ENCODE assay signal across 19 cellular contexts in the genomic region with DNA sequence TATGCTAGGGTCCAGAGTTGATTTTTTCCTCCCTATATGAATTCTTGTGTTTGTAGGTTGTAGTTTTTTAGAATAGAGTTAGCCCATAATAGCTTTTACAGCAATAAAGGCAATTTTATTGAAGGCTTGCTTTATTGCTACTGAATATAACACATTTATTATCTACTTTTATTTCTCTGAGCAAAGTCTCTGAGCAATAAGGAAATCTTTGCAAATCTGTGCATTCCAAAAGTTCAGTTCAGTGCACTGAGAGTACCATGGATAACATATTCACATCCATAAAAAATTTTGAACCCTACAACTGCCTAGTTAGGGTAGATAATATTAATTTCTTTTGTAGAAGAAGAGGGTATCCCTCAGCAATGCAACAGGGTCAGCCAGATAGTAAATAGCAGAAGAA.
DNase-seq lines count a peak whose midpoint lies in the region; ATAC-seq, FAIRE-seq and TF ChIP-seq lines count a peak whose summit lies in the region.
"Had no signal": no experiment of that assay in that cellular context is flagged by ENCODE, and none has a peak within 500 bp of the region (broad histone marks: within the 10 kb centered on the region; RNA-seq: fewer than 3 reads in every experiment).

No MANE protein-coding gene starts in this region.

- H3K4me1 ChIP-seq in pancreas (no peaks in the 10 kb centered on the region), transverse colon (peaks cover 7 to 41% (median 19%) of the 10 kb centered on the region in 4 donors)
- H3K4me1 ChIP-seq: BLaER1, Caco-2, HAP-1 had no signal

- DNase-seq in left colon (no peak), pancreas (no peak), transverse colon (no peak), OCI-M2 (lab: John Stamatoyannopoulos, UW; ENCODE audit: unreplicated experiment) (no peak)
- DNase-seq in stimulated activated naive CD4-positive, alpha-beta T cell treated with Interleukin-2 at 50 U/mL for 16 hours (lab: John Stamatoyannopoulos, UW) = no peak
- DNase-seq: Caco-2; CD4-positive, CD25-positive, alpha-beta regulatory T cell; CD8-positive, alpha-beta T cell; DMS153; DND-41; GOT3; HFFc6 had no signal

- ATAC-seq in left colon (peak; percentile 83), pancreas (no peak), GM19463 (IDR thresholded peaks at IDR 0.05; ENCODE audit: unreplicated experiment) (no peak)
- ATAC-seq: CD8-positive, alpha-beta T cell had no signal

- FAIRE-seq in pancreas (lab: Jason Lieb, UNC) = peak; percentile 59
- FAIRE-seq: G401.6, GM12892, H54 had no signal

- H3K36me3 ChIP-seq in pancreas (no peaks in the 10 kb centered on the region), transverse colon (no peaks in the 10 kb centered on the region)
- H3K36me3 ChIP-seq: BLaER1, HAP-1 had no signal

- no peak for TF ChIP-seq EP300 in transverse colon (IDR thresholded peaks at IDR 0.05; ENCODE audit: low read depth)

- H3K9me3 ChIP-seq in pancreas (no peaks in the 10 kb centered on the region), transverse colon (no peaks in the 10 kb centered on the region)
- H3K9me3 ChIP-seq: Caco-2, HAP-1 had no signal

- intact Hi-C loops in left colon (cut with DNase I, micrococcal nuclease) = no loop called here
- intact Hi-C loops in pancreas (cut with DNase I) = no loop called here
- intact Hi-C loops in transverse colon (cut with DNase I; ENCODE audit: low total_unique reads) = no loop called here

- no peak overlapping the region for H3K4me3 ChIP-seq in pancreas
- no peak overlapping the region for H3K4me3 ChIP-seq in transverse colon
- H3K4me3 ChIP-seq: BLaER1, HAP-1 had no signal

- H3K27ac ChIP-seq in pancreas = no peak overlapping the region
- peak overlapping the region; percentile 69 to 77 (median 72) for H3K27ac ChIP-seq in transverse colon
- H3K27ac ChIP-seq: BLaER1, C4-2B had no signal

- TF ChIP-seq POLR2A in transverse colon (IDR thresholded peaks at IDR 0.05) = no peak

- in situ Hi-C loops in transverse colon (cut with MboI; ENCODE audit: low pct_ligation_motif_present in 1 of 4, low pct_unique_long_range_greater_than_20kb in 1 of 4, low sequenced_read_pairs in 3 of 4) = no loop called here

- no peak for TF ChIP-seq CTCF in pancreas (IDR thresholded peaks at IDR 0.05)
- no peak for TF ChIP-seq CTCF in transverse colon (IDR thresholded peaks at IDR 0.05)

- H3K27me3 ChIP-seq in pancreas (no peaks in the 10 kb centered on the region), transverse colon (no peaks in the 10 kb centered on the region)
- H3K27me3 ChIP-seq: BLaER1 had no signal

Comparison
In these comparisons a context has a peak if more than half of its experiments do, and no peak if none do; other contexts are left out.
1. H3K27ac ChIP-seq: peak in transverse colon (4 of 4); none in pancreas (0 of 4).